In the genomic region with DNA sequence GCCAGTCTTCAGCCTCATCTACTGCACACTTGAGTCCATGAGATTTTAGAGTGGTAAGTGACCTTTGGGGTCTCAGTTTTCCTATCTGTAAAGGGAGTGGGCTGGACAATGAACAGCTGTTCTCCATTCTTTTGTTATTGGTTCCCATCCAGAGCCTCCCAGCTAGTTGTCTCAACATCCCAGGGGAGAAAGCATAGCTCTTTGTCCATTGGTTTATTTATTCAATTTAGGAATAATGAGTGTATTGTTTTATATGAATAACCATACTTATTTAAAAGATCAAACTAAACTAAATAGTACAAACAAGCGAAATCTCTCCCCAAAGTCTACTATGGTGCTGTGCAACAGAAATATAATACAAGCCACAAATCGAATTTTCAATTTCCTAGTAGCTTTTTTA, we compare ENCODE assay signal across 24 cellular contexts. TPM values are rescaled to one million over a fixed set of nuclear protein-coding genes. Genes with fewer than 3 reads are reported as not detected.
DNase-seq lines count a peak whose midpoint lies in the region; ATAC-seq and TF ChIP-seq lines count a peak whose summit lies in the region.
"Had no signal": no experiment of that assay in that cellular context is flagged by ENCODE, and none has a peak within 500 bp of the region (broad histone marks: within the 10 kb centered on the region; RNA-seq: fewer than 3 reads in every experiment).

No MANE protein-coding gene starts in this region.

- no peaks in the 10 kb centered on the region for H3K9me3 ChIP-seq in SJCRH30 (replicated peaks)
- H3K9me3 ChIP-seq: BLaER1 had no signal

- no peak for ATAC-seq in SK-N-SH treated with all-trans-retinoic acid at 6 μM for 48 hours

- H3K27me3 ChIP-seq in SJCRH30, result no peaks in the 10 kb centered on the region
- H3K27me3 ChIP-seq: BLaER1 had no signal

- H3K4me1 ChIP-seq in SJCRH30, result 0 out of 2 replicates have a peak, but pooled peaks cover 2% of the 10 kb centered on the region

- TF ChIP-seq CTCF in RWPE1 (conservative IDR thresholded peaks at IDR 0.05; ENCODE audit: low read depth), result no peak

- POLR2A ChIA-PET in RWPE1 (lab: Yijun Ruan, JAX; ENCODE audit: low non-redundant PET), result interaction anchor here (0.7 to 0.8 kb wide), 2 partner anchors 66 to 82 kb away, joined by 3 read pairs; partner anchors contain the start of genes SDC4 and SYS1

- no peak overlapping the region for H3K27ac ChIP-seq in SJCRH30
- peak overlapping the region; percentile 100 for H3K27ac ChIP-seq in temporal lobe (ENCODE audit: low read depth, low read length)
- no peak overlapping the region for H3K27ac ChIP-seq in RWPE1
- H3K27ac ChIP-seq: BLaER1, HL-60 had no signal

- DNase-seq in SJCRH30 (peak; percentile 34 to 65), foreskin melanocyte (peak; percentile 73), midbrain (lab: John Stamatoyannopoulos, UW) (peak; percentile 78), epidermal melanocyte (ENCODE audit: insufficient read length, low spot score) (no peak), RWPE1 (ENCODE audit: low spot score) (no peak)
- DNase-seq: Calu3; CD4-positive, alpha-beta memory T cell; DMS153; GOT3; HCEC 1CT; KG1; NCI-H1092 treated with DMSO at 0.1 percent for 48 hours; NCI-H1436 treated with DMSO at 0.1 percent for 48 hours; NCI-H1930; NCI-H774; NK-92 treated with Interleukin-12 subunit alpha and Interleukin-12 subunit beta, amount 100 ng/mL, for 24 hours; SIG-M5 had no signal

- no peak overlapping the region for H3K4me3 ChIP-seq in SJCRH30
- H3K4me3 ChIP-seq: BLaER1 had no signal

- CTCF ChIA-PET in RWPE1 (lab: Yijun Ruan, JAX), result interaction anchor here (0.6 to 1.6 kb wide), 5 partner anchors 14 to 524 kb away, joined by 3 to 6 read pairs (median 3); no protein-coding TSS in a partner anchor

- H3K36me3 ChIP-seq in SJCRH30, result peaks cover 8% of the 10 kb centered on the region; the same call in 1 of the 2 replicates

TF ChIP-seq in SK-N-SH treated with all-trans-retinoic acid at 6 μM for 48 hours, 23 proteins besides CTCF, POLR2A, EP300 and RAD21:
- TF ChIP-seq ZNF565 (CRISPR knock-in tag; conservative IDR thresholded peaks at IDR 0.05; ENCODE audit: low read depth), result no peak
- TF ChIP-seq, protein P1, sequence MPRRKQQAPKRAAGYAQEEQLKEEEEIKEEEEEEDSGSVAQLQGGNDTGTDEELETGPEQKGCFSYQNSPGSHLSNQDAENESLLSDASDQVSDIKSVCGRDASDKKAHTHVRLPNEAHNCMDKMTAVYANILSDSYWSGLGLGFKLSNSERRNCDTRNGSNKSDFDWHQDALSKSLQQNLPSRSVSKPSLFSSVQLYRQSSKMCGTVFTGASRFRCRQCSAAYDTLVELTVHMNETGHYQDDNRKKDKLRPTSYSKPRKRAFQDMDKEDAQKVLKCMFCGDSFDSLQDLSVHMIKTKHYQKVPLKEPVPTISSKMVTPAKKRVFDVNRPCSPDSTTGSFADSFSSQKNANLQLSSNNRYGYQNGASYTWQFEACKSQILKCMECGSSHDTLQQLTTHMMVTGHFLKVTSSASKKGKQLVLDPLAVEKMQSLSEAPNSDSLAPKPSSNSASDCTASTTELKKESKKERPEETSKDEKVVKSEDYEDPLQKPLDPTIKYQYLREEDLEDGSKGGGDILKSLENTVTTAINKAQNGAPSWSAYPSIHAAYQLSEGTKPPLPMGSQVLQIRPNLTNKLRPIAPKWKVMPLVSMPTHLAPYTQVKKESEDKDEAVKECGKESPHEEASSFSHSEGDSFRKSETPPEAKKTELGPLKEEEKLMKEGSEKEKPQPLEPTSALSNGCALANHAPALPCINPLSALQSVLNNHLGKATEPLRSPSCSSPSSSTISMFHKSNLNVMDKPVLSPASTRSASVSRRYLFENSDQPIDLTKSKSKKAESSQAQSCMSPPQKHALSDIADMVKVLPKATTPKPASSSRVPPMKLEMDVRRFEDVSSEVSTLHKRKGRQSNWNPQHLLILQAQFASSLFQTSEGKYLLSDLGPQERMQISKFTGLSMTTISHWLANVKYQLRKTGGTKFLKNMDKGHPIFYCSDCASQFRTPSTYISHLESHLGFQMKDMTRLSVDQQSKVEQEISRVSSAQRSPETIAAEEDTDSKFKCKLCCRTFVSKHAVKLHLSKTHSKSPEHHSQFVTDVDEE (CRISPR knock-in tag; IDR thresholded peaks at IDR 0.05), result no peak
- TF ChIP-seq TOX (CRISPR knock-in tag; IDR thresholded peaks at IDR 0.05; ENCODE audit: borderline replicate concordance), result no peak
- TF ChIP-seq PPARA (CRISPR knock-in tag; IDR thresholded peaks at IDR 0.05; ENCODE audit: borderline replicate concordance), result no peak
- TF ChIP-seq ZFP3 (CRISPR knock-in tag; IDR thresholded peaks at IDR 0.05), result no peak
- no peak for TF ChIP-seq ARNTL (CRISPR knock-in tag; IDR thresholded peaks at IDR 0.05; ENCODE audit: borderline replicate concordance, low read depth)
- no peak for TF ChIP-seq ESRRG (CRISPR knock-in tag; IDR thresholded peaks at IDR 0.05)
- no peak for TF ChIP-seq SNAI2 (CRISPR knock-in tag; IDR thresholded peaks at IDR 0.05)
- no peak for TF ChIP-seq BACH2 (CRISPR knock-in tag; IDR thresholded peaks at IDR 0.05; ENCODE audit: borderline replicate concordance)
- no peak for TF ChIP-seq ISL1 (CRISPR knock-in tag; IDR thresholded peaks at IDR 0.05)
- TF ChIP-seq ZNF70 (CRISPR knock-in tag; IDR thresholded peaks at IDR 0.05), result no peak
- no peak for TF ChIP-seq ZNF8 (CRISPR knock-in tag; IDR thresholded peaks at IDR 0.05)
- TF ChIP-seq ZC3H10 (CRISPR knock-in tag; IDR thresholded peaks at IDR 0.05), result no peak
- TF ChIP-seq, protein P2, sequence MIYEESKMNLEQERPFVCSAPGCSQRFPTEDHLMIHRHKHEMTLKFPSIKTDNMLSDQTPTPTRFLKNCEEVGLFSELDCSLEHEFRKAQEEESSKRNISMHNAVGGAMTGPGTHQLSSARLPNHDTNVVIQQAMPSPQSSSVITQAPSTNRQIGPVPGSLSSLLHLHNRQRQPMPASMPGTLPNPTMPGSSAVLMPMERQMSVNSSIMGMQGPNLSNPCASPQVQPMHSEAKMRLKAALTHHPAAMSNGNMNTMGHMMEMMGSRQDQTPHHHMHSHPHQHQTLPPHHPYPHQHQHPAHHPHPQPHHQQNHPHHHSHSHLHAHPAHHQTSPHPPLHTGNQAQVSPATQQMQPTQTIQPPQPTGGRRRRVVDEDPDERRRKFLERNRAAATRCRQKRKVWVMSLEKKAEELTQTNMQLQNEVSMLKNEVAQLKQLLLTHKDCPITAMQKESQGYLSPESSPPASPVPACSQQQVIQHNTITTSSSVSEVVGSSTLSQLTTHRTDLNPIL (CRISPR knock-in tag; IDR thresholded peaks at IDR 0.05; ENCODE audit: low read depth), result no peak
- no peak for TF ChIP-seq POU6F1 (CRISPR knock-in tag; IDR thresholded peaks at IDR 0.05; ENCODE audit: borderline replicate concordance, low read depth)
- TF ChIP-seq, protein P3, sequence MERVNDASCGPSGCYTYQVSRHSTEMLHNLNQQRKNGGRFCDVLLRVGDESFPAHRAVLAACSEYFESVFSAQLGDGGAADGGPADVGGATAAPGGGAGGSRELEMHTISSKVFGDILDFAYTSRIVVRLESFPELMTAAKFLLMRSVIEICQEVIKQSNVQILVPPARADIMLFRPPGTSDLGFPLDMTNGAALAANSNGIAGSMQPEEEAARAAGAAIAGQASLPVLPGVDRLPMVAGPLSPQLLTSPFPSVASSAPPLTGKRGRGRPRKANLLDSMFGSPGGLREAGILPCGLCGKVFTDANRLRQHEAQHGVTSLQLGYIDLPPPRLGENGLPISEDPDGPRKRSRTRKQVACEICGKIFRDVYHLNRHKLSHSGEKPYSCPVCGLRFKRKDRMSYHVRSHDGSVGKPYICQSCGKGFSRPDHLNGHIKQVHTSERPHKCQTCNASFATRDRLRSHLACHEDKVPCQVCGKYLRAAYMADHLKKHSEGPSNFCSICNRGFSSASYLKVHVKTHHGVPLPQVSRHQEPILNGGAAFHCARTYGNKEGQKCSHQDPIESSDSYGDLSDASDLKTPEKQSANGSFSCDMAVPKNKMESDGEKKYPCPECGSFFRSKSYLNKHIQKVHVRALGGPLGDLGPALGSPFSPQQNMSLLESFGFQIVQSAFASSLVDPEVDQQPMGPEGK (CRISPR knock-in tag; IDR thresholded peaks at IDR 0.05; ENCODE audit: borderline replicate concordance), result no peak
- TF ChIP-seq RARB (CRISPR knock-in tag; IDR thresholded peaks at IDR 0.05), result no peak
- no peak for TF ChIP-seq CSDC2 (CRISPR knock-in tag; IDR thresholded peaks at IDR 0.05)

RNA-seq across cellular contexts. Expression of gene PIGT, which starts 13.7 kb away (rescaled TPM):
- 106 and 110 TPM in 2 replicates for total RNA-seq in SJCRH30 (2014; rRNA removed; shearing (Covaris generic))
- total RNA-seq in temporal lobe, result 8.6 TPM

RNA-seq across cellular contexts. Expression of gene DBNDD2, which starts 21.5 kb away (rescaled TPM):
- total RNA-seq in SJCRH30 (2014; rRNA removed; shearing (Covaris generic)), result 5.2 and 8.1 TPM in 2 replicates
- total RNA-seq in temporal lobe, result 7.4 TPM

RNA-seq across cellular contexts. Expression of gene WFDC2, which starts 39.9 kb away (rescaled TPM):
- total RNA-seq in SJCRH30 (2014; rRNA removed; shearing (Covaris generic)), result 5.0 and 6.6 TPM in 2 replicates
- total RNA-seq in temporal lobe, result 3.7 TPM
- total RNA-seq: Daoy, HT1080, NCI-H460 had no signal

RNA-seq across cellular contexts. Expression of gene TP53TG5, which starts 51.5 kb away (rescaled TPM):
- total RNA-seq in SJCRH30 (2014; rRNA removed; shearing (Covaris generic)), result not detected in 2 replicates
- not detected for total RNA-seq in temporal lobe
- total RNA-seq: Daoy, HT1080, NCI-H460 had no signal

Comparison
In these comparisons a context has a peak if more than half of its experiments do, and no peak if none do; other contexts are left out.
1. DNase-seq: peak in SJCRH30 (2 of 2), foreskin melanocyte (single experiment) and midbrain (single experiment); none in epidermal melanocyte (single experiment) and RWPE1 (single experiment).
2. RNA of gene PIGT, which starts 13.7 kb away (total RNA-seq): 106 to 110 TPM in SJCRH30; 8.6 TPM in temporal lobe (single experiment); every median in the first group is over 10 times any median in the second.